Comparison of ENCODE assay signal across 1 cellular context in the genomic region with DNA sequence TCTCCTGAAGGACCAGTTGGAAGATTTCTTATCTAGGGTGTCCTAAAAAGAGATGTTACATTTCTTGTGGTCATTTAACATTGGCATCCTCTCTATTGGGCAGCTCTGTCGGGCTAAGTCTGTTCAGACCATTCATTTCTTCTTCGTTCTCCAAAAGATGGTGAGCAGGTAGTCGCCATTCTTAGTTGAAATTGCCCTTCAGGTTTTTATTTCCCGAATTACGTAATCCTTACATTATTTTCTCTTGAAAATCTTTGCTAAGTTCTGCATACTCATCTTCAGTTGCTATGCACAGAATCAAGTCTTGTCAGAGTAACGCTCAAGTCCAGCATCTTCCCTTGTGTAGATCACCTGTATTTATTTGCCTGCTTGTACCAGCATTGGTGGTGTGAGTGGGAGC.
A peak's percentile ranks its signal among the peaks of the same experiment; 100 is the strongest.
TF ChIP-seq lines count a peak whose summit lies in the region.

No MANE protein-coding gene starts in this region.

TF ChIP-seq in H1, 55 proteins besides CTCF, POLR2A, EP300 and RAD21:
- 0 out of 2 replicates have a peak, but pooled peaks have one; percentile 7 for TF ChIP-seq CEBPB (IDR thresholded peaks at IDR 0.05; ENCODE audit: low read depth, low read length)
- no peak for TF ChIP-seq SIX5 (IDR thresholded peaks at IDR 0.05; ENCODE audit: low read depth, low read length)
